In genomic region chr19:11377756-11378155, GRCh38 we compare ENCODE assay signal across 11 cellular contexts. TPM values are rescaled to one million over a fixed set of nuclear protein-coding genes. Genes with fewer than 3 reads are reported as not detected.
A peak's percentile ranks its signal among the peaks of the same experiment; 100 is the strongest.
DNase-seq lines count a peak whose midpoint lies in the region; ATAC-seq, FAIRE-seq and TF ChIP-seq lines count a peak whose summit lies in the region.
"Had no signal": no experiment of that assay in that cellular context is flagged by ENCODE, and none has a peak within 500 bp of the region (broad histone marks: within the 10 kb centered on the region; RNA-seq: fewer than 3 reads in every experiment).

No MANE protein-coding gene starts in this region.

- no peak overlapping the region for H2AFZ ChIP-seq in Loucy (ENCODE audit: low read length)

- H3K4me1 Mint-ChIP-seq in progenitor cell of endocrine pancreas (ENCODE audit: low read depth) = peaks cover 15% of the 10 kb centered on the region

- peaks cover 3% of the 10 kb centered on the region for H3K36me3 Mint-ChIP-seq in progenitor cell of endocrine pancreas (ENCODE audit: insufficient read depth)

- H3K27ac Mint-ChIP-seq in progenitor cell of endocrine pancreas = peak overlapping the region; percentile 42

- DNase-seq in bronchial epithelial cell (ENCODE audit: low read depth) (peak; percentile 21), progenitor cell of endocrine pancreas (ENCODE audit: low spot score, unreplicated experiment) (no peak), left lobe of liver (ENCODE audit: low spot score) (no peak), DMS153 treated with DMSO at 0.1 percent for 48 hours (lab: John Stamatoyannopoulos, UW; ENCODE audit: unreplicated experiment) (no peak), left colon (no peak)
- DNase-seq: NCI-H1694 had no signal

- H3K36me3 ChIP-seq in BLaER1 treated with 17β-estradiol and CSF1 and Interleukin-3, amounts not matched to agents 10 nM and 100 nM = peaks cover 0 to 21% (median 0%) of the 10 kb centered on the region in 11 experiments; a peak in 3 of 22 replicates
- no peaks in the 10 kb centered on the region for H3K36me3 ChIP-seq in Loucy (ENCODE audit: insufficient read depth, low read length)
- no peaks in the 10 kb centered on the region for H3K36me3 ChIP-seq in bronchial epithelial cell (ENCODE audit: control insufficient read depth, insufficient read depth, low read length)

- no peaks in the 10 kb centered on the region for H3K9me2 ChIP-seq in Loucy (replicated peaks; ENCODE audit: low read depth, low read length)

- intact Hi-C loops in left colon (cut with DNase I, micrococcal nuclease) = no loop called here

- peak overlapping the region in 1 of 10 experiments; percentile 17; a peak in 1 of 20 replicates for H3K4me3 ChIP-seq in BLaER1 treated with 17β-estradiol and CSF1 and Interleukin-3, amounts not matched to agents 10 nM and 100 nM
- H3K4me3 ChIP-seq in Loucy (ENCODE audit: low read length, poor library complexity, severe bottlenecking) (peak overlapping the region; percentile 90), bronchial epithelial cell (ENCODE audit: low read depth, low read length) (no peak overlapping the region)

- peaks cover 20% of the 10 kb centered on the region; the same call in 1 of the 2 replicates for H3K79me2 ChIP-seq in Loucy (ENCODE audit: insufficient read depth, low read length)

- H4K20me1 ChIP-seq in BLaER1 treated with 17β-estradiol and CSF1 and Interleukin-3, amounts not matched to agents 10 nM and 100 nM = peaks cover 0 to 12% (median 0%) of the 10 kb centered on the region in 11 experiments; a peak in 4 of 22 replicates
- H4K20me1 ChIP-seq in Loucy (ENCODE audit: insufficient read depth, low read length, poor library complexity, severe bottlenecking) = peaks cover 5% of the 10 kb centered on the region

- no peak for FAIRE-seq in bronchial epithelial cell (lab: Jason Lieb, UNC)

- H3K9me3 Mint-ChIP-seq in progenitor cell of endocrine pancreas (ENCODE audit: low read depth) = no peaks in the 10 kb centered on the region
- H3K9me3 Mint-ChIP-seq: activated T-helper 2 cell treated with anti-CD3 and anti-CD28 coated beads, Interferon-gamma antibody, Interleukin-2, Interleukin-4, amounts not matched to agents 10 μg/mL and 5 μg/mL and 100 μg/mL, durations not matched to agents 14 hours and 24 hours and 36 hours had no signal

- no peak overlapping the region for H3K4me3 Mint-ChIP-seq in progenitor cell of endocrine pancreas (ENCODE audit: low read depth)

- H3K4me2 ChIP-seq in BLaER1 treated with 17β-estradiol and CSF1 and Interleukin-3, amounts not matched to agents 10 nM and 100 nM = peak overlapping the region; percentile 71 to 100 (median 99)
- peak overlapping the region; percentile 92 for H3K4me2 ChIP-seq in Loucy (ENCODE audit: low read depth, low read length, poor library complexity, severe bottlenecking)

- no peak for TF ChIP-seq CTCF in Loucy (conservative IDR thresholded peaks at IDR 0.05; ENCODE audit: low read length)
- TF ChIP-seq CTCF in bronchial epithelial cell (IDR thresholded peaks at IDR 0.05; ENCODE audit: insufficient read depth, low read length, severe bottlenecking) = no peak
- TF ChIP-seq CTCF in progenitor cell of endocrine pancreas (IDR thresholded peaks at IDR 0.05; ENCODE audit: unreplicated experiment) = no peak

- H3K4me1 ChIP-seq in BLaER1 treated with 17β-estradiol and CSF1 and Interleukin-3, amounts not matched to agents 10 nM and 100 nM = peaks cover 62 to 82% (median 70%) of the 10 kb centered on the region in 10 experiments
- H3K4me1 ChIP-seq in Loucy (ENCODE audit: insufficient read depth, low read length, poor library complexity, severe bottlenecking) = peaks cover 34% of the 10 kb centered on the region

- no peaks in the 10 kb centered on the region for H3K9me3 ChIP-seq in BLaER1 treated with 17β-estradiol and CSF1 and Interleukin-3, amounts not matched to agents 10 nM and 100 nM (replicated peaks in 1 of 11)
- no peaks in the 10 kb centered on the region for H3K9me3 ChIP-seq in Loucy (ENCODE audit: insufficient read depth, low read depth, low read length)

- no peak for ATAC-seq in GM18868 (IDR thresholded peaks at IDR 0.05; ENCODE audit: unreplicated experiment)
- ATAC-seq in left lobe of liver = no peak
- no peak for ATAC-seq in left colon

- peaks cover 0 to 4% (median 2%) of the 10 kb centered on the region in 11 experiments; a peak in 7 of 22 replicates for H3K27me3 ChIP-seq in BLaER1 treated with 17β-estradiol and CSF1 and Interleukin-3, amounts not matched to agents 10 nM and 100 nM
- H3K27me3 ChIP-seq in Loucy (ENCODE audit: insufficient read depth, low read length, poor library complexity, severe bottlenecking) = no peaks in the 10 kb centered on the region
- no peaks in the 10 kb centered on the region for H3K27me3 ChIP-seq in bronchial epithelial cell (ENCODE audit: control insufficient read depth, insufficient read depth, low read length)

- H3K27ac ChIP-seq in BLaER1 treated with 17β-estradiol and CSF1 and Interleukin-3, amounts not matched to agents 10 nM and 100 nM = peak overlapping the region in 10 of 11 experiments; percentile 33 to 95 (median 68); a peak in 18 of 22 replicates

- no peaks in the 10 kb centered on the region for H3F3A ChIP-seq in Loucy (ENCODE audit: low read depth)

- peaks cover 8% of the 10 kb centered on the region for H3K27me3 Mint-ChIP-seq in progenitor cell of endocrine pancreas

- peak overlapping the region in 8 of 11 experiments; percentile 7 to 50 (median 37); a peak in 12 of 22 replicates for H3K9ac ChIP-seq in BLaER1 treated with 17β-estradiol and CSF1 and Interleukin-3, amounts not matched to agents 10 nM and 100 nM
- H3K9ac ChIP-seq in Loucy (ENCODE audit: low read depth, low read length, poor library complexity, severe bottlenecking) = no peak overlapping the region

RNA-seq across cellular contexts. Expression of gene SWSAP1, which starts 3.3 kb away (rescaled TPM):
- total RNA-seq in bronchial epithelial cell = 0.53 and 0.90 TPM in 2 replicates
- 3.2 and 3.3 TPM in 2 replicates for total RNA-seq in progenitor cell of endocrine pancreas
- 2.6 TPM for total RNA-seq in left lobe of liver
- 1 to 10 TPM; 3.3 to 3.4 TPM for total RNA-seq in left colon

RNA-seq across cellular contexts. Expression of gene EPOR, which starts 6.4 kb away (rescaled TPM):
- 0.26 and 1.0 TPM in 2 replicates for total RNA-seq in bronchial epithelial cell
- 53.6 and 56.7 TPM in 2 replicates for total RNA-seq in progenitor cell of endocrine pancreas
- 11.9 TPM for total RNA-seq in left lobe of liver
- 1 to 10 TPM; 4.2 to 4.8 TPM for total RNA-seq in left colon

RNA-seq across cellular contexts. Expression of gene PLPPR2, which starts 22.5 kb away (rescaled TPM):
- total RNA-seq in bronchial epithelial cell (1.8 and 6.0 TPM in 2 replicates), progenitor cell of endocrine pancreas (7.9 and 10.1 TPM in 2 replicates), left lobe of liver (8.8 TPM), left colon (1 to 10 TPM; 5.4 to 7.3 TPM)

RNA-seq across cellular contexts. Expression of gene CCDC159, which starts 31.4 kb away (rescaled TPM):
- total RNA-seq in bronchial epithelial cell (7.9 and 11.1 TPM in 2 replicates), progenitor cell of endocrine pancreas (25.0 and 27.6 TPM in 2 replicates), left lobe of liver (25.6 TPM), left colon (10 to 100 TPM; 28.6 to 30.2 TPM)
- total RNA-seq: HT1080 had no signal

RNA-seq across cellular contexts. Expression of gene TMEM205, which starts 31.7 kb away (rescaled TPM):
- total RNA-seq in bronchial epithelial cell (70.6 and 116 TPM in 2 replicates), progenitor cell of endocrine pancreas (49.8 and 51.1 TPM in 2 replicates), left lobe of liver (154 TPM), left colon (10 to 100 TPM; 43.5 to 51.9 TPM)
